In genomic region chr22:30029512-30029911, GRCh38 we compare ENCODE assay signal across 20 cellular contexts. TPM values are rescaled to one million over a fixed set of nuclear protein-coding genes. Genes with fewer than 3 reads are reported as not detected.
A peak's percentile ranks its signal among the peaks of the same experiment; 100 is the strongest.
DNase-seq lines count a peak whose midpoint lies in the region; ATAC-seq, FAIRE-seq and TF ChIP-seq lines count a peak whose summit lies in the region.
"Had no signal": no experiment of that assay in that cellular context is flagged by ENCODE, and none has a peak within 500 bp of the region (broad histone marks: within the 10 kb centered on the region; RNA-seq: fewer than 3 reads in every experiment).

No MANE protein-coding gene starts in this region.

- H3K4me1 ChIP-seq in right lobe of liver: peaks cover 0 to 34% (median 6%) of the 10 kb centered on the region in 4 donors
- peaks cover 2% of the 10 kb centered on the region for H3K4me1 ChIP-seq in suprapubic skin
- H3K4me1 ChIP-seq in CD8-positive, alpha-beta memory T cell (ENCODE audit: insufficient read depth, low read length): no peaks in the 10 kb centered on the region
- H3K4me1 ChIP-seq: A549, BE2C had no signal

- H3K27me3 Mint-ChIP-seq in activated T-helper 17 cell treated with anti-CD3 and anti-CD28 coated beads, Interleukin-2, amount 50 U/mL, for 72 hours: no peaks in the 10 kb centered on the region
- H3K27me3 Mint-ChIP-seq in CD8-positive, alpha-beta memory T cell: no peaks in the 10 kb centered on the region

- no peak for ATAC-seq in activated T-helper 17 cell treated with anti-CD3 and anti-CD28 coated beads, Interleukin-2, amount 50 U/mL, for 72 hours (replicated peaks)
- ATAC-seq in right lobe of liver: peak; percentile 59 to 83 (median 63)
- ATAC-seq: A549, GM12878, HCT116 had no signal

- H3K36me3 ChIP-seq in bronchial epithelial cell (ENCODE audit: control insufficient read depth, insufficient read depth, low read length) (peaks cover 10% of the 10 kb centered on the region), right lobe of liver (peaks cover 0 to 23% (median 1%) of the 10 kb centered on the region in 4 donors), suprapubic skin (peaks cover 39% of the 10 kb centered on the region)
- peaks cover 16% of the 10 kb centered on the region for H3K36me3 ChIP-seq in CD8-positive, alpha-beta memory T cell (ENCODE audit: insufficient read depth, low read length)

- no peaks in the 10 kb centered on the region for H3K9me3 ChIP-seq in right lobe of liver
- H3K9me3 ChIP-seq in suprapubic skin: no peaks in the 10 kb centered on the region
- H3K9me3 ChIP-seq in CD8-positive, alpha-beta memory T cell (ENCODE audit: low read length): no peaks in the 10 kb centered on the region
- H3K9me3 ChIP-seq: A549, BE2C had no signal

- H3K4me1 Mint-ChIP-seq in activated T-helper 17 cell treated with anti-CD3 and anti-CD28 coated beads, Interleukin-2, amount 50 U/mL, for 72 hours: no peaks in the 10 kb centered on the region
- H3K4me1 Mint-ChIP-seq in CD8-positive, alpha-beta memory T cell: no peaks in the 10 kb centered on the region

- POLR2A ChIA-PET in CD8-positive, alpha-beta memory T cell (lab: Charles Lee): no interaction called here

- H3K27ac ChIP-seq in right lobe of liver: peak overlapping the region in 2 of 3 donors; percentile 1 to 58
- peak overlapping the region; percentile 30 for H3K27ac ChIP-seq in suprapubic skin
- no peak overlapping the region for H3K27ac ChIP-seq in CD8-positive, alpha-beta memory T cell (ENCODE audit: low read depth, low read length)
- H3K27ac ChIP-seq: A549, GM23248, HL-60 had no signal

- H3K4me3 ChIP-seq in bronchial epithelial cell (ENCODE audit: low read depth, low read length) (no peak overlapping the region), right lobe of liver (no peak overlapping the region), suprapubic skin (no peak overlapping the region)
- H3K4me3 ChIP-seq in CD8-positive, alpha-beta memory T cell (ENCODE audit: low read length): no peak overlapping the region
- H3K4me3 ChIP-seq: A549, GM12878, GM23248 had no signal

- H3K9me3 Mint-ChIP-seq in activated T-helper 17 cell treated with anti-CD3 and anti-CD28 coated beads, Interleukin-2, amount 50 U/mL, for 72 hours: no peaks in the 10 kb centered on the region
- H3K9me3 Mint-ChIP-seq in CD8-positive, alpha-beta memory T cell: no peaks in the 10 kb centered on the region
- H3K9me3 Mint-ChIP-seq: CD14-positive monocyte had no signal

- FAIRE-seq in bronchial epithelial cell (lab: Jason Lieb, UNC) (peak; percentile 68), urothelium cell line (lab: Jason Lieb, UNC) (no peak)
- FAIRE-seq: A549, GM12878, GM18507, H54 had no signal

- no peak for TF ChIP-seq EP300 in suprapubic skin (IDR thresholded peaks at IDR 0.05)

- H3K27me3 ChIP-seq in bronchial epithelial cell (ENCODE audit: control insufficient read depth, insufficient read depth, low read length) (no peaks in the 10 kb centered on the region), right lobe of liver (no peaks in the 10 kb centered on the region), suprapubic skin (no peaks in the 10 kb centered on the region)
- H3K27me3 ChIP-seq in CD8-positive, alpha-beta memory T cell (ENCODE audit: insufficient read depth, low read length, poor library complexity, severe bottlenecking): no peaks in the 10 kb centered on the region
- H3K27me3 ChIP-seq: BE2C had no signal

- peaks cover 30% of the 10 kb centered on the region for H3K36me3 Mint-ChIP-seq in activated T-helper 17 cell treated with anti-CD3 and anti-CD28 coated beads, Interleukin-2, amount 50 U/mL, for 72 hours (ENCODE audit: low read depth)
- peaks cover 9 to 49% (median 10%) of the 10 kb centered on the region in 3 donors for H3K36me3 Mint-ChIP-seq in CD8-positive, alpha-beta memory T cell

- no peak overlapping the region for H3K4me3 Mint-ChIP-seq in activated T-helper 17 cell treated with anti-CD3 and anti-CD28 coated beads, Interleukin-2, amount 50 U/mL, for 72 hours
- H3K4me3 Mint-ChIP-seq in CD8-positive, alpha-beta memory T cell: no peak overlapping the region
- H3K4me3 Mint-ChIP-seq: CD14-positive monocyte had no signal

- DNase-seq in bronchial epithelial cell (ENCODE audit: low read depth) (no peak), right lobe of liver (peak in 1 of 3 donors; percentile 58), suprapubic skin (ENCODE audit: low spot score in 2 of 2) (no peak), iPS-NIHi7 (ENCODE audit: extremely low spot score) (no peak), urothelium cell line (ENCODE audit: low spot score) (no peak), C1 segment of cervical spinal cord (lab: John Stamatoyannopoulos, UW) (no peak)
- DNase-seq in CD8-positive, alpha-beta memory T cell: no peak
- DNase-seq: BE2C, DMS79, GM23248 had no signal

- CTCF ChIA-PET in CD8-positive, alpha-beta memory T cell (lab: Charles Lee): no interaction called here

- intact Hi-C loops in right lobe of liver (cut with DNase I): no loop called here

- no peak for TF ChIP-seq CTCF in bronchial epithelial cell (IDR thresholded peaks at IDR 0.05; ENCODE audit: insufficient read depth, low read length, severe bottlenecking)
- no peak for TF ChIP-seq CTCF in right lobe of liver (IDR thresholded peaks at IDR 0.05)
- no peak for TF ChIP-seq CTCF in suprapubic skin (IDR thresholded peaks at IDR 0.05)

- TF ChIP-seq POLR2A in right lobe of liver (IDR thresholded peaks at IDR 0.05): no peak
- TF ChIP-seq POLR2A in suprapubic skin (IDR thresholded peaks at IDR 0.05): no peak

- H3K27ac Mint-ChIP-seq in activated T-helper 17 cell treated with anti-CD3 and anti-CD28 coated beads, Interleukin-2, amount 50 U/mL, for 72 hours: peak overlapping the region; percentile 48
- peak overlapping the region in 2 of 8 donors; percentile 5 to 18 for H3K27ac Mint-ChIP-seq in CD8-positive, alpha-beta memory T cell

RNA-seq across cellular contexts. Expression of gene HORMAD2, which starts 50.8 kb away (rescaled TPM):
- total RNA-seq in activated T-helper 17 cell treated with anti-CD3 and anti-CD28 coated beads, Interleukin-2, amount 50 U/mL, for 72 hours: under 1 TPM in 1 of 2 donors, not detected in 1; 0.37 TPM
- total RNA-seq in bronchial epithelial cell: not detected in 2 replicates
- 1 to 10 TPM in 3 of 6 experiments, under 1 TPM in 2, not detected in 1; 0.50 to 3.0 (median 1.6) TPM for total RNA-seq in right lobe of liver
- total RNA-seq in suprapubic skin: not detected
- not detected for total RNA-seq in CD8-positive, alpha-beta memory T cell
- not detected for polyA plus RNA-seq in CD8-positive, alpha-beta memory T cell
- total RNA-seq: G401, GM12878, GM23248 had no signal
- polyA plus RNA-seq: A549, AG04450, CD14-positive monocyte, GM23248 had no signal
